ENCODE assay signal across 19 cellular contexts in the genomic region with DNA sequence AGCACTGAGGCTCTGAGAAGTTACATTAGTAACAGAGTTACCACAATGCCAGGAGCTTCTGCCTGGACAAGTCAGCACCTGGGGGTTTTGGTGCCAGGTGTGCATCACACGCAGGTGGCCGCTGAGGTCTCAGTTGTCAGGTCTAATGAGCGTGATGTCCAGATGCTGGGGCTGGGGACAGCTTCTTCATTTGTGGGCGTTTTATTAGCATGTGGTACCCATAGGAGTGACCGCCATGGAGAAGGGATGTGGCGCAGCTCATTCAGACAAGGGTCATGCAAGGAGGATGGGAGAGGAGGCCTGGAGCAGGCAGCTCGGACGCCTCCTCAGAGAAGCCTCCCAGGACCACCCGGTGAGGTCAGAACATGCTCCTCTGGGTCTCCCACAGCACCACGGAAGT. TPM values are rescaled to one million over a fixed set of nuclear protein-coding genes. Genes with fewer than 3 reads are reported as not detected.
DNase-seq lines count a peak whose midpoint lies in the region; FAIRE-seq and TF ChIP-seq lines count a peak whose summit lies in the region.
"Had no signal": no experiment of that assay in that cellular context is flagged by ENCODE, and none has a peak within 500 bp of the region (broad histone marks: within the 10 kb centered on the region; RNA-seq: fewer than 3 reads in every experiment).

No MANE protein-coding gene starts in this region.

- H3K9ac ChIP-seq in kidney (ENCODE audit: low read length in 2 of 2) (no peak overlapping the region), MM.1S (ENCODE audit: low read length) (no peak overlapping the region)

- intact Hi-C loops in kidney (cut with DNase I): no loop called here

- H4K20me1 ChIP-seq in osteoblast (ENCODE audit: insufficient read depth, low read length): no peaks in the 10 kb centered on the region
- H4K20me1 ChIP-seq in MM.1S (ENCODE audit: insufficient read depth, low read length): no peaks in the 10 kb centered on the region

- in situ Hi-C loops in GM13977 (cut with MboI; ENCODE audit: low pct_unique_long_range_greater_than_20kb, low sequenced_read_pairs, unreplicated experiment): no loop called here

- H3K36me3 ChIP-seq in kidney (ENCODE audit: control insufficient read depth in 1 of 2, insufficient read depth in 2 of 2, low read length in 2 of 2): no peaks in the 10 kb centered on the region
- H3K36me3 ChIP-seq in osteoblast (ENCODE audit: insufficient read depth, low read length): no peaks in the 10 kb centered on the region
- H3K36me3 ChIP-seq in MM.1S (replicated peaks; ENCODE audit: insufficient read depth, low read length): no peaks in the 10 kb centered on the region

- H3K4me2 ChIP-seq in osteoblast (ENCODE audit: insufficient read depth, low read length) (no peak overlapping the region), MM.1S (ENCODE audit: low read depth, low read length) (no peak overlapping the region)
- H3K4me2 ChIP-seq: A549 had no signal

- H3F3A ChIP-seq in MM.1S (ENCODE audit: insufficient read depth, low read length): no peaks in the 10 kb centered on the region

- H3K4me1 ChIP-seq in kidney (ENCODE audit: control insufficient read depth in 1 of 2, insufficient read depth in 1 of 2, low read depth in 1 of 2, low read length in 2 of 2) (no peaks in the 10 kb centered on the region), osteoblast (ENCODE audit: insufficient read depth, low read length) (no peaks in the 10 kb centered on the region), MM.1S (ENCODE audit: low read length) (no peaks in the 10 kb centered on the region)
- H3K4me1 ChIP-seq: A549 had no signal

- H2AFZ ChIP-seq in osteoblast (ENCODE audit: low read length) (no peak overlapping the region), MM.1S (ENCODE audit: low read length) (no peak overlapping the region)

- H3K9me3 ChIP-seq in kidney (ENCODE audit: control insufficient read depth in 1 of 2, low read length in 2 of 2): no peaks in the 10 kb centered on the region
- no peaks in the 10 kb centered on the region for H3K9me3 ChIP-seq in osteoblast (ENCODE audit: low read depth, low read length)
- H3K9me3 ChIP-seq in MM.1S (replicated peaks; ENCODE audit: insufficient read depth, low read length): no peaks in the 10 kb centered on the region
- H3K9me3 ChIP-seq: A549 had no signal

- H3K27me3 ChIP-seq in osteoblast (ENCODE audit: insufficient read depth, low read length) (peaks cover 51% of the 10 kb centered on the region), MM.1S (replicated peaks; ENCODE audit: insufficient read depth, low read length) (peaks cover 86% of the 10 kb centered on the region)

- FAIRE-seq in kidney (lab: Jason Lieb, UNC): no peak
- FAIRE-seq: A549, GM12892, HepG2 had no signal

- TF ChIP-seq CTCF in kidney (IDR thresholded peaks at IDR 0.05; ENCODE audit: borderline replicate concordance, extremely low read depth, insufficient read depth) (no peak), osteoblast (IDR thresholded peaks at IDR 0.05; ENCODE audit: extremely low read depth, low read depth, low read length) (no peak), GM13977 (IDR thresholded peaks at IDR 0.05; ENCODE audit: extremely low read depth, insufficient read depth, missing control alignments) (no peak), MM.1S (IDR thresholded peaks at IDR 0.05; ENCODE audit: low read length) (no peak)

- H3K4me3 ChIP-seq in kidney (ENCODE audit: low read length in 2 of 2) (no peak overlapping the region), osteoblast (ENCODE audit: insufficient read depth, low read length) (no peak overlapping the region), MM.1S (ENCODE audit: low read length) (no peak overlapping the region)
- H3K4me3 ChIP-seq: A549 had no signal

- DNase-seq in NCI-H146 (lab: John Stamatoyannopoulos, UW) (peak; percentile 23), NCI-H146 treated with DMSO at 0.1 percent for 48 hours (lab: John Stamatoyannopoulos, UW; ENCODE audit: unreplicated experiment) (no peak), RPMI8226 (peak; percentile 43), kidney (peak; percentile 37), osteoblast (ENCODE audit: insufficient read length, low spot score, missing footprints) (peak; percentile 69), GM13977 (ENCODE audit: low spot score) (no peak), MM.1S (no peak)
- DNase-seq: AML-193; CD4-positive, alpha-beta T cell; DMS153; DMS79; GDM1; GOT3; H9 had no signal

- no peak overlapping the region for H3K27ac ChIP-seq in kidney (ENCODE audit: low read depth in 2 of 2, low read length in 2 of 2)
- no peak overlapping the region for H3K27ac ChIP-seq in osteoblast (ENCODE audit: low read depth, low read length)
- H3K27ac ChIP-seq in MM.1S (ENCODE audit: low read length): no peak overlapping the region
- H3K27ac ChIP-seq: 22Rv1, A549, C4-2B had no signal

- H3K79me2 ChIP-seq in osteoblast (ENCODE audit: insufficient read depth, low read length) (no peaks in the 10 kb centered on the region), MM.1S (ENCODE audit: low read length) (no peaks in the 10 kb centered on the region)

- H3K9me2 ChIP-seq in MM.1S (replicated peaks; ENCODE audit: insufficient read depth, low read length): no peaks in the 10 kb centered on the region

RNA-seq across cellular contexts. Expression of a gene that starts 27.8 kb away (rescaled TPM):
- 7.6 TPM for total RNA-seq in kidney
- 23.7 TPM for polyA plus RNA-seq in kidney (ENCODE audit: insufficient read depth, low read depth, low replicate concordance)
- total RNA-seq in osteoblast: 0.36 TPM in 1 of 2 replicates, not detected in the other

Comparison
In these comparisons a context has a peak if more than half of its experiments do, and no peak if none do; other contexts are left out.
1. DNase-seq: peak in NCI-H146 (single experiment), RPMI8226 (single experiment), kidney (single experiment) and osteoblast (single experiment); none in NCI-H146 treated with DMSO at 0.1 percent for 48 hours (single experiment), GM13977 (single experiment) and MM.1S (single experiment).